Comparison of ENCODE assay signal across 1 cellular context in the genomic region with DNA sequence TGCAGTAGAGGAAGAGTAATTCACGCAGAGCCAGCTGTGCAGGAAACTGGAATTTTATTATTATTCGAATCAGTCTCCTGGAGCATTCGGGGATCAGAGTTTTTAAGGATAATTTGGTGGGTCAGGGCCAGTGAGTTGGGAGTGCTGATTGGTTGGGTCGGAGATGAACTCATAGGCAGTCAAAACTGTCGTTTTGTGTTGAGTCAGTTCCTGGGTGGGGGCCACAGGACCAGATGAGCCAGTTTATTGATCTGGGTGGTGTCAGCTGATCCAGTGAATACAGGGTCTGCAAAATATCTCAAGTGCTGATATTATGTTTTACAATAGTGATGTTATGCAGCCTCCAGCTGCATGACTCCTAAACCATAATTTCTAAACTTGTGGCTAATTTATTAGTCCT.
A peak's percentile ranks its signal among the peaks of the same experiment; 100 is the strongest.
TF ChIP-seq lines count a peak whose summit lies in the region.

No MANE protein-coding gene starts in this region.

TF ChIP-seq in HCT116, 20 proteins besides CTCF, POLR2A, EP300 and RAD21:
- TF ChIP-seq, protein P1, sequence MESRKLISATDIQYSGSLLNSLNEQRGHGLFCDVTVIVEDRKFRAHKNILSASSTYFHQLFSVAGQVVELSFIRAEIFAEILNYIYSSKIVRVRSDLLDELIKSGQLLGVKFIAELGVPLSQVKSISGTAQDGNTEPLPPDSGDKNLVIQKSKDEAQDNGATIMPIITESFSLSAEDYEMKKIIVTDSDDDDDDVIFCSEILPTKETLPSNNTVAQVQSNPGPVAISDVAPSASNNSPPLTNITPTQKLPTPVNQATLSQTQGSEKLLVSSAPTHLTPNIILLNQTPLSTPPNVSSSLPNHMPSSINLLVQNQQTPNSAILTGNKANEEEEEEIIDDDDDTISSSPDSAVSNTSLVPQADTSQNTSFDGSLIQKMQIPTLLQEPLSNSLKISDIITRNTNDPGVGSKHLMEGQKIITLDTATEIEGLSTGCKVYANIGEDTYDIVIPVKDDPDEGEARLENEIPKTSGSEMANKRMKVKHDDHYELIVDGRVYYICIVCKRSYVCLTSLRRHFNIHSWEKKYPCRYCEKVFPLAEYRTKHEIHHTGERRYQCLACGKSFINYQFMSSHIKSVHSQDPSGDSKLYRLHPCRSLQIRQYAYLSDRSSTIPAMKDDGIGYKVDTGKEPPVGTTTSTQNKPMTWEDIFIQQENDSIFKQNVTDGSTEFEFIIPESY (IDR thresholded peaks at IDR 0.05; ENCODE audit: extremely low read depth, insufficient replicate concordance, low read length) = no peak
- TF ChIP-seq SP1 (IDR thresholded peaks at IDR 0.05; ENCODE audit: low read depth) = peak; percentile 38
- peak; percentile 41 for TF ChIP-seq FOSL1 (IDR thresholded peaks at IDR 0.05; ENCODE audit: low read depth)
- TF ChIP-seq ZNF274 (IDR thresholded peaks at IDR 0.05; ENCODE audit: low read depth, low read length) = no peak
- TF ChIP-seq POLR2AphosphoS5 (IDR thresholded peaks at IDR 0.05; ENCODE audit: low read depth, low read length) = no peak
- 0 out of 2 replicates have a peak, but pooled peaks have one; percentile 11 for TF ChIP-seq JUND (IDR thresholded peaks at IDR 0.05)
TF ChIP-seq in HCT116: peak in this region for 3.
